Comparison of ENCODE assay signal across 4 cellular contexts in genomic region chr14:40467969-40468368, GRCh38.
TF ChIP-seq lines count a peak whose summit lies in the region.

No MANE protein-coding gene starts in this region.

TF ChIP-seq in HepG2, 621 proteins besides CTCF, POLR2A, EP300 and RAD21:
- TF ChIP-seq NRL (CRISPR knock-in tag; IDR thresholded peaks at IDR 0.05; ENCODE audit: borderline replicate concordance), result no peak
- TF ChIP-seq ATF7-NPFF (CRISPR knock-in tag; IDR thresholded peaks at IDR 0.05; ENCODE audit: low read depth), result no peak
- TF ChIP-seq MAFF (IDR thresholded peaks at IDR 0.05; ENCODE audit: low read depth, low read length), result peak; percentile 91
- TF ChIP-seq MAFK (conservative IDR thresholded peaks at IDR 0.05 in 1 of 2, IDR thresholded peaks at IDR 0.05 in 1 of 2; ENCODE audit: low read length in 2 of 2), result peak; percentile 82 to 91
TF ChIP-seq in HepG2: peak in this region for 2.

TF ChIP-seq in A549, 52 proteins besides CTCF, POLR2A, EP300 and RAD21:
- TF ChIP-seq MAFK (IDR thresholded peaks at IDR 0.05; ENCODE audit: partially characterized antibody), result peak; percentile 51
- TF ChIP-seq RNF2 (IDR thresholded peaks at IDR 0.05; ENCODE audit: borderline replicate concordance, low read depth), result no peak
- TF ChIP-seq JUN (IDR thresholded peaks at IDR 0.05), result no peak
- no peak for TF ChIP-seq FOSB (CRISPR knock-in tag; IDR thresholded peaks at IDR 0.05)

TF ChIP-seq in IMR-90, 13 proteins besides CTCF, POLR2A, EP300 and RAD21:
- TF ChIP-seq ELK1 (IDR thresholded peaks at IDR 0.05; ENCODE audit: borderline replicate concordance, low read depth, low read length) (no peak), MAFK (IDR thresholded peaks at IDR 0.05; ENCODE audit: low read depth, low read length) (peak; percentile 37)

TF ChIP-seq in K562, 482 proteins besides CTCF, POLR2A, EP300 and RAD21:
- no peak for TF ChIP-seq FIP1L1 (IDR thresholded peaks at IDR 0.05; ENCODE audit: low read depth, low read length, poor library complexity, severe bottlenecking)
- TF ChIP-seq FOXJ2 (tag; IDR thresholded peaks at IDR 0.05), result no peak
- no peak for TF ChIP-seq ZBTB11 (CRISPR knock-in tag; IDR thresholded peaks at IDR 0.05)
- no peak for TF ChIP-seq SNRNP70 (optimal IDR thresholded peaks at IDR 0.05; ENCODE audit: low read depth, low read length)
- no peak for TF ChIP-seq BRCA1 (IDR thresholded peaks at IDR 0.05)
- no peak for TF ChIP-seq BRCA1 (CRISPR knock-in tag; IDR thresholded peaks at IDR 0.05)
- TF ChIP-seq FOXA1 (IDR thresholded peaks at IDR 0.05; ENCODE audit: borderline replicate concordance), result no peak
- TF ChIP-seq MAFG (tag; conservative IDR thresholded peaks at IDR 0.05), result 0 out of 2 replicates have a peak, but pooled peaks have one; percentile 9
- TF ChIP-seq, protein P1, sequence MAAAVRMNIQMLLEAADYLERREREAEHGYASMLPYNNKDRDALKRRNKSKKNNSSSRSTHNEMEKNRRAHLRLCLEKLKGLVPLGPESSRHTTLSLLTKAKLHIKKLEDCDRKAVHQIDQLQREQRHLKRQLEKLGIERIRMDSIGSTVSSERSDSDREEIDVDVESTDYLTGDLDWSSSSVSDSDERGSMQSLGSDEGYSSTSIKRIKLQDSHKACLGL (CRISPR knock-in tag; IDR thresholded peaks at IDR 0.05; ENCODE audit: borderline replicate concordance, poor library complexity, severe bottlenecking), result no peak
- TF ChIP-seq HMGN3 (IDR thresholded peaks at IDR 0.05; ENCODE audit: borderline replicate concordance, extremely low read depth, insufficient read length, low read depth, low read length), result no peak
- peak; percentile 38 for TF ChIP-seq ZNF316 (IDR thresholded peaks at IDR 0.05)
- no peak for TF ChIP-seq GATAD2B (IDR thresholded peaks at IDR 0.05; ENCODE audit: borderline replicate concordance)
TF ChIP-seq in K562: peak in this region for 2.
